In genomic region chr1:212437179-212437798, GRCh38 we compare ENCODE assay signal across 1 cellular context.
A peak's percentile ranks its signal among the peaks of the same experiment; 100 is the strongest.
TF ChIP-seq lines count a peak whose summit lies in the region.

No MANE protein-coding gene starts in this region.

TF ChIP-seq in HepG2, 621 proteins besides CTCF, POLR2A, EP300 and RAD21:
- TF ChIP-seq CEBPB (IDR thresholded peaks at IDR 0.05; ENCODE audit: borderline replicate concordance, low read depth, low read length), result peak; percentile 47
- TF ChIP-seq PAF1 (CRISPR knock-in tag; IDR thresholded peaks at IDR 0.05), result no peak
